Comparison of ENCODE assay signal across 9 cellular contexts in the genomic region with DNA sequence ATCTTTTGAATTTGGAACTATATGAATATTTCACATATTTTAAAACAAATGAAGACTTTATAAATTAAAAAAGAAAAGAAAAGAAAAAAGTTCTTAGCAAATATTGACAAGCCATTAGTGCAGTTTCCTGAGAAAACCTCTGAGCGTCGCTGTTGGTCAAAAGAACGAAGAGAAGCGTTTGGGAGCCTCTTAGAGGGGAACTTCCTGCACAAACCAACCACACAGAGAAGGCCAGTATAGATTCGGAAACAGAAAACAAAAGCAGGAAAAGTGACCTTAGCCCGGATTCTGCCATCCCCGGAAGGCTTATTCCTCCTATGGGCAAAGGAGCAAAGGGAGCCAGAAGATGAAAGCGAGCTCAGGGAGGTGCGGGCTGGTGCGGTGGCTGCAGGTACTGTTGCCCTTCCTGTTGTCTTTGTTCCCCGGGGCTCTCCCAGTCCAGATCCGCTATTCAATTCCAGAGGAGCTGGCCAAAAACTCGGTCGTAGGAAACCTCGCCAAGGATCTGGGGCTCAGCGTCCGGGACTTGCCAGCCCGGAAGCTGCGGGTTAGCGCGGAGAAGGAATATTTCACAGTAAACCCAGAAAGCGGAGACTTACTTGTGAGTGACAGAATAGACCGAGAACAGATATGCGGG. TPM values are rescaled to one million over a fixed set of nuclear protein-coding genes. Genes with fewer than 3 reads are reported as not detected.
DNase-seq lines count a peak whose midpoint lies in the region; ATAC-seq, FAIRE-seq and TF ChIP-seq lines count a peak whose summit lies in the region.
"Had no signal": no experiment of that assay in that cellular context is flagged by ENCODE, and none has a peak within 500 bp of the region (broad histone marks: within the 10 kb centered on the region; RNA-seq: fewer than 3 reads in every experiment).

Gene PCDHGB2, plus strand, starts transcription at position 205 of the 637 bp plus-strand sequence. Its CDS starts 142 bp downstream, at position 347.

- intact Hi-C loops in activated CD4-positive, alpha-beta memory T cell treated with anti-CD3 and anti-CD28 coated beads for 36 hours (cut with micrococcal nuclease): loop anchor here (10.0 kb wide), 1 partner anchor 55 kb away; the partner anchor contains the start of genes PCDHGA10 and PCDHGB7
- intact Hi-C loops in pancreas (cut with DNase I): loop anchor here in 1 of 3 donors (10.0 kb wide), 1 partner anchor 65 kb away; the partner anchor contains the start of gene PCDHGA11

- POLR2A ChIA-PET in activated CD4-positive, alpha-beta memory T cell treated with anti-CD3 and anti-CD28 coated beads for 36 hours (lab: Charles Lee): no interaction called here

- no peak for TF ChIP-seq CTCF in pancreas (IDR thresholded peaks at IDR 0.05)

- H3K27ac ChIP-seq in pancreas: no peak within 1 kb of the TSS

- peaks cover 0 to 5% (median 0%) of the 10 kb centered on the region in 4 donors for H3K27me3 ChIP-seq in pancreas

- H3K27ac Mint-ChIP-seq in stimulated activated naive CD8-positive, alpha-beta T cell treated with anti-CD3 and anti-CD28 coated beads, Interleukin-15, Interleukin-2, amounts not matched to agents 100 ng/mL and 50 ng/mL, for 24 hours: peak within 1 kb of the TSS; percentile 61
- H3K27ac Mint-ChIP-seq in IgD-negative memory B cell: peak within 1 kb of the TSS; percentile 14 to 76 (median 68)
- H3K27ac Mint-ChIP-seq in activated CD4-positive, alpha-beta memory T cell treated with anti-CD3 and anti-CD28 coated beads for 36 hours: no peak within 1 kb of the TSS

- H3K4me1 Mint-ChIP-seq in stimulated activated naive CD8-positive, alpha-beta T cell treated with anti-CD3 and anti-CD28 coated beads, Interleukin-15, Interleukin-2, amounts not matched to agents 100 ng/mL and 50 ng/mL, for 24 hours (ENCODE audit: low read depth): no peaks in the 10 kb centered on the region
- H3K4me1 Mint-ChIP-seq in IgD-negative memory B cell: peaks cover 5 to 17% (median 10%) of the 10 kb centered on the region in 3 donors
- H3K4me1 Mint-ChIP-seq in activated CD4-positive, alpha-beta memory T cell treated with anti-CD3 and anti-CD28 coated beads for 36 hours (ENCODE audit: low read depth): peaks cover 2% of the 10 kb centered on the region

- no peak for ATAC-seq in stimulated activated naive CD8-positive, alpha-beta T cell treated with anti-CD3 and anti-CD28 coated beads, Interleukin-15, Interleukin-2, amounts not matched to agents 100 U/mL and 50 U/mL, for 24 hours
- ATAC-seq in pancreas: no peak

- H3K4me1 ChIP-seq in pancreas: no peaks in the 10 kb centered on the region

- H3K4me3 ChIP-seq in pancreas: peak within 1 kb of the TSS in 1 of 4 donors; percentile 10

- no peak for FAIRE-seq in pancreas (lab: Jason Lieb, UNC)
- FAIRE-seq: islet of Langerhans had no signal

- peak within 1 kb of the TSS; percentile 77 for H3K4me3 Mint-ChIP-seq in stimulated activated naive CD8-positive, alpha-beta T cell treated with anti-CD3 and anti-CD28 coated beads, Interleukin-15, Interleukin-2, amounts not matched to agents 100 ng/mL and 50 ng/mL, for 24 hours
- H3K4me3 Mint-ChIP-seq in IgD-negative memory B cell: peak within 1 kb of the TSS; percentile 89 to 95 (median 92)
- peak within 1 kb of the TSS; percentile 70 for H3K4me3 Mint-ChIP-seq in activated CD4-positive, alpha-beta memory T cell treated with anti-CD3 and anti-CD28 coated beads for 36 hours

- H3K9me3 Mint-ChIP-seq in stimulated activated naive CD8-positive, alpha-beta T cell treated with anti-CD3 and anti-CD28 coated beads, Interleukin-15, Interleukin-2, amounts not matched to agents 100 ng/mL and 50 ng/mL, for 24 hours: peaks cover 44% of the 10 kb centered on the region
- peaks cover 10 to 38% (median 22%) of the 10 kb centered on the region in 3 donors for H3K9me3 Mint-ChIP-seq in IgD-negative memory B cell
- peaks cover 43% of the 10 kb centered on the region for H3K9me3 Mint-ChIP-seq in activated CD4-positive, alpha-beta memory T cell treated with anti-CD3 and anti-CD28 coated beads for 36 hours

- WGBS in pancreas, 2 donors: 14 to 17% methylated on average over 24 of the region's 24 CpGs

- peaks cover 35% of the 10 kb centered on the region for H3K36me3 Mint-ChIP-seq in stimulated activated naive CD8-positive, alpha-beta T cell treated with anti-CD3 and anti-CD28 coated beads, Interleukin-15, Interleukin-2, amounts not matched to agents 100 ng/mL and 50 ng/mL, for 24 hours (ENCODE audit: low read depth)
- H3K36me3 Mint-ChIP-seq in IgD-negative memory B cell: peaks cover 3% of the 10 kb centered on the region
- peaks cover 28% of the 10 kb centered on the region for H3K36me3 Mint-ChIP-seq in activated CD4-positive, alpha-beta memory T cell treated with anti-CD3 and anti-CD28 coated beads for 36 hours

- H3K27me3 Mint-ChIP-seq in stimulated activated naive CD8-positive, alpha-beta T cell treated with anti-CD3 and anti-CD28 coated beads, Interleukin-15, Interleukin-2, amounts not matched to agents 100 ng/mL and 50 ng/mL, for 24 hours: peaks cover 83% of the 10 kb centered on the region
- peaks cover 51% of the 10 kb centered on the region for H3K27me3 Mint-ChIP-seq in IgD-negative memory B cell
- peaks cover 65% of the 10 kb centered on the region for H3K27me3 Mint-ChIP-seq in activated CD4-positive, alpha-beta memory T cell treated with anti-CD3 and anti-CD28 coated beads for 36 hours

- peaks cover 0 to 9% (median 0%) of the 10 kb centered on the region in 4 donors for H3K9me3 ChIP-seq in pancreas

- CTCF ChIA-PET in activated CD4-positive, alpha-beta memory T cell treated with anti-CD3 and anti-CD28 coated beads for 36 hours (lab: Charles Lee): interaction anchor here (1.0 to 1.6 kb wide), 4 partner anchors 10 to 153 kb away, joined by 3 to 6 read pairs (median 4); partner anchors contain the start of genes PCDHGA11 and PCDHGB1

- H3K36me3 ChIP-seq in pancreas: no peaks in the 10 kb centered on the region

- no peak for DNase-seq in stimulated activated naive CD8-positive, alpha-beta T cell treated with anti-CD3 and anti-CD28 coated beads, Interleukin-15, Interleukin-2, amounts not matched to agents 100 U/mL and 50 U/mL, for 24 hours
- DNase-seq in activated CD4-positive, alpha-beta memory T cell treated with anti-CD3 and anti-CD28 coated beads for 36 hours: no peak
- DNase-seq in hepatic stellate cell (ENCODE audit: low spot score) (peak; percentile 66), superior temporal gyrus (ENCODE audit: extremely low spot score) (peak; percentile 39), pancreas (no peak)
- no peak for DNase-seq in stimulated activated CD4-positive, alpha-beta T cell treated with anti-CD3 and anti-CD28 coated beads, Interleukin-12 subunit alpha, Interleukin-12 subunit beta, amount 100 ng/mL, for 4 hours

RNA-seq across cellular contexts. Expression of gene PCDHGB2, which starts in this region (rescaled TPM):
- 0.21 TPM for polyA plus RNA-seq in IgD-negative memory B cell
- under 1 TPM; 0.10 to 0.19 TPM for total RNA-seq in activated CD4-positive, alpha-beta memory T cell treated with anti-CD3 and anti-CD28 coated beads for 36 hours
- 1 to 10 TPM; 1.8 to 2.8 (median 2.2) TPM for total RNA-seq in pancreas
- polyA plus RNA-seq in pancreas: 1 to 10 TPM in 1 of 2 donors, under 1 TPM in 1; 0.63 to 1.1 TPM

Comparison
In these comparisons a context has a peak if more than half of its experiments do, and no peak if none do; other contexts are left out.
1. DNase-seq: peak in hepatic stellate cell (single experiment) and superior temporal gyrus (single experiment); none in stimulated activated naive CD8-positive, alpha-beta T cell treated with anti-CD3 and anti-CD28 coated beads, Interleukin-15, Interleukin-2, amounts not matched to agents 100 U/mL and 50 U/mL, for 24 hours (single experiment), activated CD4-positive, alpha-beta memory T cell treated with anti-CD3 and anti-CD28 coated beads for 36 hours (single experiment), stimulated activated CD4-positive, alpha-beta T cell treated with anti-CD3 and anti-CD28 coated beads, Interleukin-12 subunit alpha, Interleukin-12 subunit beta, amount 100 ng/mL, for 4 hours (single experiment) and pancreas (0 of 6).
2. Peak in every context shown above with its lines, with median percentiles within 50 percentile points of each other: H3K4me3 Mint-ChIP-seq.